Comparison of ENCODE assay signal across 18 cellular contexts in genomic region chr7:106305732-106306131, GRCh38. TPM values are rescaled to one million over a fixed set of nuclear protein-coding genes. Genes with fewer than 3 reads are reported as not detected.
DNase-seq lines count a peak whose midpoint lies in the region; FAIRE-seq and TF ChIP-seq lines count a peak whose summit lies in the region.
"Had no signal": no experiment of that assay in that cellular context is flagged by ENCODE, and none has a peak within 500 bp of the region (broad histone marks: within the 10 kb centered on the region; RNA-seq: fewer than 3 reads in every experiment).

No MANE protein-coding gene starts in this region.

- H3K27ac ChIP-seq in mammary epithelial cell (ENCODE audit: insufficient read depth, low read depth, low read length) = no peak overlapping the region
- H3K27ac ChIP-seq: 22Rv1, A549, C4-2B had no signal

- POLR2A ChIA-PET in MCF 10A (lab: Yijun Ruan, JAX) = interaction anchor here (0.6 to 2.6 kb wide), 2 partner anchors 20 to 43 kb away, joined by 3 to 9 read pairs; partner anchors contain the start of gene NAMPT

- in situ Hi-C loops in mammary epithelial cell (cut with MboI; ENCODE audit: low sequenced_read_pairs in 2 of 2) = no loop called here

- H4K20me1 ChIP-seq in mammary epithelial cell (ENCODE audit: insufficient read depth, low read length) = no peaks in the 10 kb centered on the region

- CTCF ChIA-PET in mammary epithelial cell (lab: Charles Lee; ENCODE audit: low non-redundant PET) = no interaction called here
- CTCF ChIA-PET in MCF 10A (lab: Yijun Ruan, JAX) = no interaction called here

- no peaks in the 10 kb centered on the region for H3K27me3 ChIP-seq in mammary epithelial cell (ENCODE audit: insufficient read depth, low read length)

- H3K9me3 Mint-ChIP-seq in MCF 10A (ENCODE audit: unreplicated experiment) = peaks cover 7% of the 10 kb centered on the region

- H3K79me2 ChIP-seq in mammary epithelial cell (ENCODE audit: insufficient read depth, low read length) = no peaks in the 10 kb centered on the region

- intact Hi-C loops in mammary epithelial cell (cut with micrococcal nuclease) (loop anchor here (2.0 kb wide), 1 partner anchor 21 kb away; the partner anchor contains the start of gene NAMPT), MCF 10A (cut with micrococcal nuclease) (no loop called here)

- H3K4me3 Mint-ChIP-seq in MCF 10A (ENCODE audit: unreplicated experiment) = no peak overlapping the region
- H3K4me3 Mint-ChIP-seq: CD4-positive, alpha-beta T cell had no signal

- DNase-seq in mammary epithelial cell (peak; percentile 64), MCF 10A (ENCODE audit: unreplicated experiment) (no peak), epithelial cell of esophagus (ENCODE audit: low read depth) (peak; percentile 68), kidney tubule cell (ENCODE audit: low spot score) (peak; percentile 12), urothelium cell line (ENCODE audit: low spot score) (peak; percentile 23), NCI-H226 (no peak), NCI-H1436 treated with DMSO at 0.1 percent for 48 hours (lab: John Stamatoyannopoulos, UW) (no peak)
- no peak for DNase-seq in stimulated activated naive CD4-positive, alpha-beta T cell (lab: John Stamatoyannopoulos, UW)
- DNase-seq: AML-193; Caco-2; CD4-positive, alpha-beta T cell; HCEC 1CT had no signal

- BruUV-seq in mammary epithelial cell (replicated peaks; lab: Mats Ljungman, UMichigan) (no TSS peak), MCF 10A (replicated peaks; lab: Mats Ljungman, UMichigan) (no TSS peak)

- H3K9ac ChIP-seq in mammary epithelial cell (ENCODE audit: insufficient read depth, low read length) = no peak overlapping the region

- no peak overlapping the region for H3K4me2 ChIP-seq in mammary epithelial cell (ENCODE audit: insufficient read depth, low read depth, low read length)
- H3K4me2 ChIP-seq: A549 had no signal

- H3K4me3 ChIP-seq in mammary epithelial cell (replicated peaks in 1 of 3; ENCODE audit: insufficient read depth in 1 of 3, low read depth in 2 of 3, low read length in 3 of 3) (no peak overlapping the region), epithelial cell of esophagus (ENCODE audit: low read length) (no peak overlapping the region)
- H3K4me3 ChIP-seq: A549 had no signal

- no peaks in the 10 kb centered on the region for H3K9me3 ChIP-seq in mammary epithelial cell (replicated peaks; ENCODE audit: insufficient read depth, low read length)
- H3K9me3 ChIP-seq: Caco-2 had no signal

- peaks cover 9% of the 10 kb centered on the region for H3K4me1 ChIP-seq in mammary epithelial cell (ENCODE audit: insufficient read depth, low read length)
- H3K4me1 ChIP-seq: A549 had no signal

- peak overlapping the region; percentile 67 for H2AFZ ChIP-seq in mammary epithelial cell (ENCODE audit: low read depth, low read length)

- no peak for FAIRE-seq in urothelium cell line (lab: Jason Lieb, UNC)
- FAIRE-seq: A549, D721Med, G401.6, GM12891 had no signal

- H3K27me3 Mint-ChIP-seq in MCF 10A (ENCODE audit: insufficient read depth, unreplicated experiment) = no peaks in the 10 kb centered on the region

- dilution Hi-C loops in mammary epithelial cell (cut with HindIII; ENCODE audit: low sequenced_read_pairs) = no loop called here

- no peaks in the 10 kb centered on the region for H3K36me3 ChIP-seq in mammary epithelial cell (ENCODE audit: insufficient read depth, low read length)

- no peak overlapping the region for H3K27ac Mint-ChIP-seq in MCF 10A (ENCODE audit: low read depth, unreplicated experiment)
- H3K27ac Mint-ChIP-seq: CD4-positive, alpha-beta T cell had no signal

- H3K4me1 Mint-ChIP-seq in MCF 10A (ENCODE audit: insufficient read depth, unreplicated experiment) = peaks cover 7% of the 10 kb centered on the region

- TF ChIP-seq CTCF in mammary epithelial cell (conservative IDR thresholded peaks at IDR 0.05 in 1 of 2, IDR thresholded peaks at IDR 0.05 in 1 of 2; ENCODE audit: extremely low read depth in 1 of 2, insufficient read depth in 1 of 2, low read depth in 1 of 2, low read length in 2 of 2) (no peak), MCF 10A (IDR thresholded peaks at IDR 0.05; ENCODE audit: unreplicated experiment) (no peak), epithelial cell of esophagus (IDR thresholded peaks at IDR 0.05; ENCODE audit: insufficient read depth, low read depth, low read length, missing control alignments) (no peak)

- 51% methylated on average over 3 of the region's 3 CpGs for WGBS in mammary epithelial cell (ENCODE audit: low coverage, missing lambda C conversion rate)

- H3K36me3 Mint-ChIP-seq in MCF 10A (ENCODE audit: insufficient read depth, unreplicated experiment) = no peaks in the 10 kb centered on the region

RNA-seq across cellular contexts. Expression of gene NAMPT, which starts 20.9 kb away (rescaled TPM):
- 100 to 1,000 TPM in 1 of 2 donors, 10 to 100 TPM in 1; 93.7 to 132 TPM for total RNA-seq in mammary epithelial cell
- 55.5 TPM for polyA plus RNA-seq in mammary epithelial cell
- 35.1 TPM for polyA minus RNA-seq in mammary epithelial cell
- 379 and 392 TPM in 2 replicates for total RNA-seq in MCF 10A (2022)

Comparison
In these comparisons a context has a peak if more than half of its experiments do, and no peak if none do; other contexts are left out.
1. DNase-seq: peak in mammary epithelial cell (single experiment), epithelial cell of esophagus (single experiment), kidney tubule cell (single experiment) and urothelium cell line (single experiment); none in MCF 10A (single experiment), NCI-H226 (single experiment), stimulated activated naive CD4-positive, alpha-beta T cell (0 of 6) and NCI-H1436 treated with DMSO at 0.1 percent for 48 hours (single experiment).